Comparison of ENCODE assay signal across 20 cellular contexts in genomic region chr5:154211611-154212390, GRCh38. TPM values are rescaled to one million over a fixed set of nuclear protein-coding genes. Genes with fewer than 3 reads are reported as not detected.
DNase-seq lines count a peak whose midpoint lies in the region; ATAC-seq and TF ChIP-seq lines count a peak whose summit lies in the region.
"Had no signal": no experiment of that assay in that cellular context is flagged by ENCODE, and none has a peak within 500 bp of the region (broad histone marks: within the 10 kb centered on the region; RNA-seq: fewer than 3 reads in every experiment).

No MANE protein-coding gene starts in this region.

- no peak overlapping the region for H3K4me3 ChIP-seq in A673 (ENCODE audit: low read depth, low read length, poor library complexity, severe bottlenecking)
- H3K4me3 ChIP-seq: adrenal gland, gastroesophageal sphincter, psoas muscle had no signal

- no peak overlapping the region for H3K27ac ChIP-seq in A673 (ENCODE audit: low read depth, low read length, poor library complexity, severe bottlenecking)
- H3K27ac ChIP-seq: adrenal gland, gastroesophageal sphincter, psoas muscle had no signal

- CTCF ChIA-PET in A673 (lab: Charles Lee) = no interaction called here

- no peaks in the 10 kb centered on the region for H3K36me3 ChIP-seq in A673 (ENCODE audit: insufficient read depth, low read length, poor library complexity, severe bottlenecking)
- H3K36me3 ChIP-seq: adrenal gland had no signal

- no peaks in the 10 kb centered on the region for H3K9me3 Mint-ChIP-seq in activated T-helper 17 cell treated with anti-CD3 and anti-CD28 coated beads, Interleukin-2, amount 50 U/mL, for 72 hours
- H3K9me3 Mint-ChIP-seq in activated T-cell treated with anti-CD3 and anti-CD28 coated beads, Interleukin-2, amount 50 U/mL, for 72 hours = peaks cover 0 to 1% of the 10 kb centered on the region in 2 donors
- H3K9me3 Mint-ChIP-seq: activated CD8-positive, alpha-beta T cell treated with anti-CD3 and anti-CD28 coated beads for 36 hours had no signal

- H3K9me3 ChIP-seq in A673 (ENCODE audit: low read depth, low read length, poor library complexity, severe bottlenecking) = peaks cover 4% of the 10 kb centered on the region
- H3K9me3 ChIP-seq: adrenal gland, gastroesophageal sphincter, psoas muscle had no signal

- DNase-seq in A673 (ENCODE audit: low spot score) = peak; percentile 42
- DNase-seq in glomerular visceral epithelial cell (ENCODE audit: extremely low spot score) = peak; percentile 81
- no peak for DNase-seq in T-helper 2 cell
- DNase-seq in activated T-cell treated with anti-CD3 and anti-CD28 coated beads, Interleukin-2, amount 50 U/mL, for 72 hours = no peak
- no peak for DNase-seq in COLO829 (ENCODE audit: low spot score)
- DNase-seq in NCI-H69 (lab: John Stamatoyannopoulos, UW) = no peak
- DNase-seq: activated CD8-positive, alpha-beta T cell treated with anti-CD3 and anti-CD28 coated beads for 36 hours; adrenal gland; cerebellar nuclear complex; GDM1; NCI-H2081 treated with DMSO at 0.1 percent for 48 hours; NCI-H526 treated with DMSO at 0.1 percent for 48 hours; psoas muscle; stimulated activated CD4-positive, alpha-beta T cell treated with anti-CD3 and anti-CD28 coated beads, Interleukin-12 subunit alpha, Interleukin-12 subunit beta, amount 100 ng/mL, for 4 hours; stimulated activated naive CD4-positive, alpha-beta T cell treated with Interleukin-2 at 50 U/mL for 16 hours had no signal

- peak; percentile 30 for ATAC-seq in GM18861 (IDR thresholded peaks at IDR 0.05; ENCODE audit: unreplicated experiment)
- no peak for ATAC-seq in activated T-helper 17 cell treated with anti-CD3 and anti-CD28 coated beads, Interleukin-2, amount 50 U/mL, for 72 hours (replicated peaks)
- ATAC-seq in activated T-cell treated with anti-CD3 and anti-CD28 coated beads, Interleukin-2, amount 50 U/mL, for 72 hours (replicated peaks in 1 of 2) = no peak
- ATAC-seq: activated CD8-positive, alpha-beta T cell treated with anti-CD3 and anti-CD28 coated beads for 36 hours; gastroesophageal sphincter; Panc1; psoas muscle had no signal

- H3K27ac Mint-ChIP-seq in activated T-helper 17 cell treated with anti-CD3 and anti-CD28 coated beads, Interleukin-2, amount 50 U/mL, for 72 hours = peak overlapping the region; percentile 36
- no peak overlapping the region for H3K27ac Mint-ChIP-seq in activated T-cell treated with anti-CD3 and anti-CD28 coated beads, Interleukin-2, amount 50 U/mL, for 72 hours
- H3K27ac Mint-ChIP-seq: activated CD8-positive, alpha-beta T cell treated with anti-CD3 and anti-CD28 coated beads for 36 hours; type B pancreatic cell had no signal

- peaks cover 18% of the 10 kb centered on the region for H3K4me1 ChIP-seq in A673 (ENCODE audit: insufficient read depth, low read length, poor library complexity, severe bottlenecking)

- H3K27me3 Mint-ChIP-seq in activated T-helper 17 cell treated with anti-CD3 and anti-CD28 coated beads, Interleukin-2, amount 50 U/mL, for 72 hours = no peaks in the 10 kb centered on the region
- no peaks in the 10 kb centered on the region for H3K27me3 Mint-ChIP-seq in activated T-cell treated with anti-CD3 and anti-CD28 coated beads, Interleukin-2, amount 50 U/mL, for 72 hours (ENCODE audit: low read depth)
- H3K27me3 Mint-ChIP-seq: activated CD8-positive, alpha-beta T cell treated with anti-CD3 and anti-CD28 coated beads for 36 hours had no signal

- H3K36me3 Mint-ChIP-seq in activated T-helper 17 cell treated with anti-CD3 and anti-CD28 coated beads, Interleukin-2, amount 50 U/mL, for 72 hours (ENCODE audit: low read depth) = peaks cover 40% of the 10 kb centered on the region
- peaks cover 6 to 19% of the 10 kb centered on the region in 2 donors for H3K36me3 Mint-ChIP-seq in activated T-cell treated with anti-CD3 and anti-CD28 coated beads, Interleukin-2, amount 50 U/mL, for 72 hours (ENCODE audit: insufficient read depth in 2 of 2)

- H3K4me1 Mint-ChIP-seq in activated T-helper 17 cell treated with anti-CD3 and anti-CD28 coated beads, Interleukin-2, amount 50 U/mL, for 72 hours = peaks cover 28% of the 10 kb centered on the region
- peaks cover 49% of the 10 kb centered on the region for H3K4me1 Mint-ChIP-seq in activated T-cell treated with anti-CD3 and anti-CD28 coated beads, Interleukin-2, amount 50 U/mL, for 72 hours (ENCODE audit: low read depth)

- H3K4me3 Mint-ChIP-seq in activated T-helper 17 cell treated with anti-CD3 and anti-CD28 coated beads, Interleukin-2, amount 50 U/mL, for 72 hours = no peak overlapping the region
- H3K4me3 Mint-ChIP-seq in activated T-cell treated with anti-CD3 and anti-CD28 coated beads, Interleukin-2, amount 50 U/mL, for 72 hours = no peak overlapping the region
- H3K4me3 Mint-ChIP-seq: activated CD8-positive, alpha-beta T cell treated with anti-CD3 and anti-CD28 coated beads for 36 hours; type B pancreatic cell had no signal

- POLR2A ChIA-PET in A673 (lab: Charles Lee; ENCODE audit: low non-redundant PET) = no interaction called here

- no peaks in the 10 kb centered on the region for H3K27me3 ChIP-seq in A673 (replicated peaks; ENCODE audit: insufficient read depth, low read depth, low read length, poor library complexity)
- H3K27me3 ChIP-seq: adrenal gland, gastroesophageal sphincter had no signal

- no peak for TF ChIP-seq CTCF in A673 (conservative IDR thresholded peaks at IDR 0.05; ENCODE audit: low read depth, low read length)

- intact Hi-C loops in A673 (cut with micrococcal nuclease; ENCODE audit: unreplicated experiment) = no loop called here

- BruUV-seq in A673 (replicated peaks; lab: Mats Ljungman, UMichigan) = no TSS peak

RNA-seq across cellular contexts. Expression of gene GALNT10, which starts 21.3 kb away (rescaled TPM):
- total RNA-seq in A673 (2021) = 17.9 and 18.0 TPM in 2 replicates
- 10 to 100 TPM; 21.5 to 45.3 TPM for total RNA-seq in activated T-helper 17 cell treated with anti-CD3 and anti-CD28 coated beads, Interleukin-2, amount 50 U/mL, for 72 hours
- total RNA-seq in activated T-cell treated with anti-CD3 and anti-CD28 coated beads, Interleukin-2, amount 50 U/mL, for 72 hours = 10 to 100 TPM; 41.7 to 47.4 TPM

Comparison
In these comparisons a context has a peak if more than half of its experiments do, and no peak if none do; other contexts are left out.
1. DNase-seq: peak in A673 (single experiment) and glomerular visceral epithelial cell (single experiment); none in T-helper 2 cell (0 of 5), activated T-cell treated with anti-CD3 and anti-CD28 coated beads, Interleukin-2, amount 50 U/mL, for 72 hours (0 of 2), COLO829 (single experiment) and NCI-H69 (single experiment).